ENCODE assay signal across 1 cellular context in the genomic region with DNA sequence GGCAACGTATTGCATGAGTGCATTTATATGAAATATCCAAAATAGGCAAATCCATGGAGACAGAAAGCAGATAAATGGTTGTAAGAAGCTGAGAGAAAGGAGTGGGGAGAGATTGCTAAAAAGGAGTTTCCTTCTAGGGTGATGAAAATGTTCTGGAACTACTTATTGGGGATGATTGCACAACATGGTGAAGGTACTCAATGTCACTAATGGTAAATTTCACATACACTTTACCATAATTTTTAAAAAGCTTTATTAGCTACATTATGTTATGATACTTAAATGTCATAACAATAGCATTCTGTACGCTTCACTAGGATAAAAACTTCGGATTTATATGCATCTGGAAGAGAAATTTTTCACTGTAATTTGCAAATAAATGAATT.
TF ChIP-seq lines count a peak whose summit lies in the region.

No MANE protein-coding gene starts in this region.

TF ChIP-seq in IMR-90, 13 proteins besides CTCF, POLR2A, EP300 and RAD21:
- TF ChIP-seq MAZ (IDR thresholded peaks at IDR 0.05; ENCODE audit: borderline replicate concordance, low read depth, low read length) (no peak), CEBPB (IDR thresholded peaks at IDR 0.05; ENCODE audit: low read depth, low read length) (peak; percentile 75)
